In the genomic region with DNA sequence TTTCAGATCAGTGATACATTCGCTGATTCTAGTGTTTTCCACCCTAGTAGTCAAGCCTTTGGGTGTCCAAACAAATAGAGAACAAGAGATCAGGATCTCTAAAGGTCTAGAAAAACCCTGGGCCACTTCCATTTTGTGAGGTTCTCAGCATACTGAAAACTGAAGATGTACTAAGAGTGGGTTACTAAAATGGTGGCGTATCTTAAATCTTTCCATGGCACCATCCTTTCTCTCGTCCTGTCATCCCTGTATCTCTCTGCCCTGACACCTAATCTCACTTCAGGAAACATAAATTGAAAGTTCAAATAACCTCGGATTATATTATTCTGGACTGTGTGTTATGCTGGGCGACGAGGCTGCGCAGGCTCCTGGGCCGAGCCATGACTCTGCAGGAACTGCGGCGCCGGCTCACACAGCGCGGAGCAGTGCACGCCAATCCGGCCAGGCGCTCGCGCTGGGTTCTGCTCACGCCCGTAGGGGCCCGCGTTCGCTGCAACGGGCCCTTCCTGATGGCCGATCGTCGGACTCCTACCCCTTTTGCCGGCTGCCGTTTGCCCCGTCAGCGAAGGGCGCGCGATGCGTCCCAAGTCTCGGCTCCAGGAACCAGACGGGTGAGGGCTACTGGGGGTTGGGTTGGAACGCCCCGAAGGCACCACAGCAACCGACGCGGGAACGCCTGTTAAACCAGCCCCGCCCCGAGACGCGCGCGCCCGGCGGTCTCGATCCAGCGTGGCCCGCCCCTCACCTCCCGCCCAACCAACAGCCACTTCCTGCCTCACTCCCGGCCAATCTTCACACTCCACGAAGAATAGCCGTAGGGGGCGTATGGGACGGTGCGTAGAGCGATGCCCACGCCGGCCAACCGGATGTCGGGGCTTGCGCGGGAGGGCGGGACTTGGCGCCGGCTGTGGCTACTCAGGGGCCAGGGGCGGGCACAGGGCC, we compare ENCODE assay signal across 8 cellular contexts. TPM values are rescaled to one million over a fixed set of nuclear protein-coding genes. Genes with fewer than 3 reads are reported as not detected.
DNase-seq lines count a peak whose midpoint lies in the region; ATAC-seq, FAIRE-seq and TF ChIP-seq lines count a peak whose summit lies in the region.

No MANE protein-coding gene starts in this region.

- H3K4me3 ChIP-seq in adrenal gland = peak overlapping the region in 2 of 4 donors; percentile 83 to 93
- peak overlapping the region; percentile 61 to 98 (median 90) for H3K4me3 ChIP-seq in heart left ventricle

- peak; percentile 96 for DNase-seq in GM12891 (ENCODE audit: insufficient read length, low spot score)
- DNase-seq in NCI-H1417 treated with DMSO at 0.1 percent for 48 hours (lab: John Stamatoyannopoulos, UW) = peak; percentile 64
- peak; percentile 97 to 99 for DNase-seq in SW 1271 (lab: John Stamatoyannopoulos, UW)
- peak; percentile 99 to 100 (median 99) for DNase-seq in adrenal gland
- peak; percentile 99 for DNase-seq in heart left ventricle
- DNase-seq in pons (ENCODE audit: low spot score) = peak; percentile 99
- DNase-seq in type B pancreatic cell (ENCODE audit: extremely low spot score, unreplicated experiment) = peak; percentile 99

- peaks cover 13% of the 10 kb centered on the region for H3K36me3 Mint-ChIP-seq in type B pancreatic cell

- H3K27ac ChIP-seq in adrenal gland = peak overlapping the region; percentile 82 to 100 (median 94)
- H3K27ac ChIP-seq in heart left ventricle = peak overlapping the region; percentile 64 to 98 (median 97)

- H3K9me3 ChIP-seq in adrenal gland (replicated peaks in 1 of 3) (no peaks in the 10 kb centered on the region), heart left ventricle (no peaks in the 10 kb centered on the region)

- no peaks in the 10 kb centered on the region for H3K36me3 ChIP-seq in adrenal gland (replicated peaks in 1 of 2)
- H3K36me3 ChIP-seq in heart left ventricle = peaks cover 0 to 16% (median 0%) of the 10 kb centered on the region in 9 donors

- WGBS in adrenal gland, 4 donors = 1 to 10% (median 2%) methylated on average over 7 to 72 of the region's 72 CpGs
- 1 to 7% (median 3%) methylated on average over 15 to 72 of the region's 72 CpGs for WGBS in heart left ventricle, 4 donors

- H3K4me3 Mint-ChIP-seq in type B pancreatic cell = peak overlapping the region; percentile 99

- peaks cover 13 to 32% of the 10 kb centered on the region in 2 donors for H3K4me1 ChIP-seq in adrenal gland (replicated peaks in 1 of 2)
- H3K4me1 ChIP-seq in heart left ventricle = peaks cover 0 to 51% (median 25%) of the 10 kb centered on the region in 12 donors

- intact Hi-C loops in adrenal gland (cut with DNase I) (no loop called here), heart left ventricle (cut with DNase I) (loop anchor here in 4 of 10 donors (1.0 to 2.0 kb wide), 5 partner anchors 19 to 73 kb away; a partner anchor contains a TSS)

- H3K9me3 Mint-ChIP-seq in type B pancreatic cell = no peaks in the 10 kb centered on the region

- H3K27me3 ChIP-seq in adrenal gland (no peaks in the 10 kb centered on the region), heart left ventricle (no peaks in the 10 kb centered on the region)

- TF ChIP-seq POLR2A in GM12891 (IDR thresholded peaks at IDR 0.05; ENCODE audit: low read depth, low read length) = peak; percentile 83
- TF ChIP-seq POLR2A in adrenal gland (IDR thresholded peaks at IDR 0.05) = peak; percentile 92 to 94
- peak in 1 of 2 donors; percentile 89 for TF ChIP-seq POLR2A in heart left ventricle (IDR thresholded peaks at IDR 0.05)

- H3K27me3 Mint-ChIP-seq in type B pancreatic cell = no peaks in the 10 kb centered on the region

- FAIRE-seq in GM12891 (lab: Jason Lieb, UNC) = peak; percentile 98

- H3K4me1 Mint-ChIP-seq in type B pancreatic cell (ENCODE audit: unreplicated experiment) = peaks cover 24% of the 10 kb centered on the region

- H3K27ac Mint-ChIP-seq in type B pancreatic cell = peak overlapping the region; percentile 97

- ATAC-seq in HG02798 (IDR thresholded peaks at IDR 0.05; ENCODE audit: poor library complexity, unreplicated experiment) (peak; percentile 93), heart left ventricle (peak; percentile 95 to 98 (median 98))

- TF ChIP-seq CTCF in adrenal gland (IDR thresholded peaks at IDR 0.05) (peak in 1 of 6 experiments; percentile 9), heart left ventricle (IDR thresholded peaks at IDR 0.05) (peak in 5 of 12 donors; percentile 12 to 33 (median 15)), type B pancreatic cell (conservative IDR thresholded peaks at IDR 0.05) (no peak)

TF ChIP-seq in GM12891, 5 proteins besides CTCF, POLR2A, EP300 and RAD21:
- peak; percentile 42; the same call in 1 of the 2 replicates for TF ChIP-seq POU2F2 (IDR thresholded peaks at IDR 0.05; ENCODE audit: low read depth, low read length)
- peak; percentile 35; the same call in 1 of the 2 replicates for TF ChIP-seq SPI1 (IDR thresholded peaks at IDR 0.05; ENCODE audit: low read depth, low read length)
- peak; percentile 82 for TF ChIP-seq POLR2AphosphoS5 (IDR thresholded peaks at IDR 0.05; ENCODE audit: low read depth, low read length)
- peak; percentile 76 for TF ChIP-seq TAF1 (IDR thresholded peaks at IDR 0.05; ENCODE audit: low read depth, low read length)
- TF ChIP-seq PAX5 (IDR thresholded peaks at IDR 0.05; ENCODE audit: insufficient read depth, low read length, severe bottlenecking) = no peak

RNA-seq across cellular contexts. Expression of a gene that starts 0.5 kb away (rescaled TPM):
- 191 TPM for polyA plus RNA-seq in GM12891 (2012; ENCODE audit: low read depth, missing spikeins)
- total RNA-seq in adrenal gland = 1,000 to 10,000 TPM in 1 of 8 donors, 100 to 1,000 TPM in 7; 217 to 1,022 (median 394) TPM
- polyA plus RNA-seq in adrenal gland = 100 to 1,000 TPM in 1 of 3 donors, 10 to 100 TPM in 2; 80.0 to 992 (median 88.0) TPM
- 100 to 1,000 TPM; 255 to 699 (median 500) TPM for total RNA-seq in heart left ventricle
- polyA plus RNA-seq in heart left ventricle = 100 to 1,000 TPM in 1 of 2 donors, 10 to 100 TPM in 1; 81.6 to 350 TPM
- 597 and 598 TPM in 2 replicates for total RNA-seq in type B pancreatic cell (ENCODE audit: low replicate concordance)

RNA-seq across cellular contexts. Expression of a gene that starts 17.4 kb away (rescaled TPM):
- 0.46 TPM for polyA plus RNA-seq in GM12891 (2012; ENCODE audit: low read depth, missing spikeins)
- total RNA-seq in adrenal gland (not detected), heart left ventricle (not detected), type B pancreatic cell (ENCODE audit: low replicate concordance) (not detected in 2 replicates)
- polyA plus RNA-seq in adrenal gland (under 1 TPM in 1 of 3 donors, not detected in 2; 0.10 TPM), heart left ventricle (not detected)

RNA-seq across cellular contexts. Expression of a gene that starts 34.4 kb away (rescaled TPM):
- polyA plus RNA-seq in GM12891 (2012; ENCODE audit: low read depth, missing spikeins) = 7.9 TPM
- total RNA-seq in adrenal gland = 10 to 100 TPM; 20.1 to 70.7 (median 32.4) TPM
- 10 to 100 TPM in 2 of 3 donors, 1 to 10 TPM in 1; 7.3 to 19.0 (median 12.6) TPM for polyA plus RNA-seq in adrenal gland
- total RNA-seq in heart left ventricle = 10 to 100 TPM in 8 of 9 donors, 1 to 10 TPM in 1; 9.5 to 18.0 (median 11.9) TPM
- 1 to 10 TPM; 6.9 to 9.0 TPM for polyA plus RNA-seq in heart left ventricle
- total RNA-seq in type B pancreatic cell (ENCODE audit: low replicate concordance) = 32.9 and 42.6 TPM in 2 replicates
